ENCODE assay signal across 9 cellular contexts in the genomic region with DNA sequence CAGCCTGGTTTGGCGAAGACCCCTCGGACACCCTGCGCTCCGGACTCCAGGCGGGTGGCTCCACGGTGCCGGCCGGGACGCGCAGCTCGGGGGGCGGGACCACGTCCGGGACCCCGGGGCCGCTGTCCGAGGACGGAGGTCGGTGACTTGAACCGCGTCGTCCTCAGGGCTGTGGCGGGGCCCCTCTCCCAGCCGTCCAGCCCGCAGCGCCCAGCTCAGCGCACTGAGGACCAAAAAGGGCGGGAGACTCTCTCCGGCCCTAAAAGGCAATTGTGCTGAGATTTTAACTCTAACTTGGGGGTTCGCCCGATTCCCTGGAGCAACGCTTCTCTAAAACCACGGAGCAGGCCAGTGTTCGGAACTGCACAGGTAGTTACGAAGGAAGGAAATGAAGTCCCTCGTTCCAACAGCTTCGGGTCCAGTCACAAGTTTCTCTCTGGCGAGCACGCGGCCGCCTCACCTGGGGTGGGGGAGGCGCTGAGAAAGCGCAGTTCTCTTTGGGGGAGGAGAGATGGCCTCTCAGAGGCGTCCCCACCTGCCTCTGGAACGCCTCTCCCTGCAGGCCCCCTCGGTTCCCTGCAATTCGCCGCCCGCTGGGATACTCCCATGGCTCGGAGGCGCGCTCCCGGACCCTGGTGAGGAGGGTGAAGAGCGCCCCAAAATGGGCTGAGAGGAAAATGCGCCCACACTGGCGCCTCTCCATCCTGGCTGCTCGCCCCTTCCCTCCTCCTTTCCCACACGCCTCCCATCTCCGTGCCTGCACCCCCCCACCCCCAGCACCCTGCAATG.
A peak's percentile ranks its signal among the peaks of the same experiment; 100 is the strongest.
DNase-seq lines count a peak whose midpoint lies in the region; ATAC-seq, FAIRE-seq and TF ChIP-seq lines count a peak whose summit lies in the region.
"Had no signal": no experiment of that assay in that cellular context is flagged by ENCODE, and none has a peak within 500 bp of the region (broad histone marks: within the 10 kb centered on the region; RNA-seq: fewer than 3 reads in every experiment).

No MANE protein-coding gene starts in this region.

- H3K27ac Mint-ChIP-seq in T-cell = no peak overlapping the region

- no peak for FAIRE-seq in kidney (lab: Jason Lieb, UNC)

- H3K9me3 ChIP-seq in kidney (ENCODE audit: control insufficient read depth in 1 of 2, low read length in 2 of 2) = no peaks in the 10 kb centered on the region
- no peaks in the 10 kb centered on the region for H3K9me3 ChIP-seq in subcutaneous abdominal adipose tissue (ENCODE audit: control insufficient read depth in 5 of 5, low read length in 5 of 5)

- H3K27ac ChIP-seq in kidney (ENCODE audit: low read depth in 2 of 2, low read length in 2 of 2) (no peak overlapping the region), subcutaneous abdominal adipose tissue (ENCODE audit: low read depth, low read length) (no peak overlapping the region)

- H3K9ac ChIP-seq in kidney (ENCODE audit: low read length in 2 of 2) (no peak overlapping the region), subcutaneous abdominal adipose tissue (ENCODE audit: low read length in 5 of 5) (no peak overlapping the region)

- H3K4me3 ChIP-seq in kidney (ENCODE audit: low read length in 2 of 2) (no peak overlapping the region), subcutaneous abdominal adipose tissue (ENCODE audit: low read depth in 1 of 5, low read length in 5 of 5) (peak overlapping the region in 3 of 5 donors; percentile 50 to 60 (median 59))

- H3K4me1 Mint-ChIP-seq in T-cell = peaks cover 21 to 40% (median 34%) of the 10 kb centered on the region in 3 donors

- no peak for TF ChIP-seq CTCF in kidney (IDR thresholded peaks at IDR 0.05; ENCODE audit: borderline replicate concordance, extremely low read depth, insufficient read depth)

- CTCF ChIA-PET in T-cell (lab: Charles Lee) = no interaction called here

- DNase-seq in activated effector memory CD4-positive, alpha-beta T cell treated with anti-CD3 and anti-CD28 coated beads, Interleukin-2, amount 50 U/mL, for 16 hours = peak; percentile 58
- no peak for DNase-seq in activated effector memory CD4-positive, alpha-beta T cell treated with Interleukin-2 at 50 U/mL for 16 hours
- DNase-seq in T-cell = no peak
- peak; percentile 60 for DNase-seq in kidney
- DNase-seq in AML-193 (lab: John Stamatoyannopoulos, UW) = no peak
- DNase-seq: NCI-H1436 treated with DMSO at 0.1 percent for 48 hours had no signal

- ATAC-seq in T-cell (replicated peaks in 1 of 4) (no peak), HG03045 (IDR thresholded peaks at IDR 0.05; ENCODE audit: unreplicated experiment) (no peak), HG03139 (IDR thresholded peaks at IDR 0.05; ENCODE audit: unreplicated experiment) (no peak)

- no peaks in the 10 kb centered on the region for H3K36me3 Mint-ChIP-seq in T-cell

- H3K36me3 ChIP-seq in kidney (ENCODE audit: control insufficient read depth in 1 of 2, insufficient read depth in 2 of 2, low read length in 2 of 2) (no peaks in the 10 kb centered on the region), subcutaneous abdominal adipose tissue (ENCODE audit: control insufficient read depth in 5 of 5, insufficient read depth in 5 of 5, low read length in 5 of 5) (no peaks in the 10 kb centered on the region)

- H3K4me1 ChIP-seq in kidney (ENCODE audit: control insufficient read depth in 1 of 2, insufficient read depth in 1 of 2, low read depth in 1 of 2, low read length in 2 of 2) (peaks cover 0 to 4% of the 10 kb centered on the region in 2 donors), subcutaneous abdominal adipose tissue (ENCODE audit: control insufficient read depth in 5 of 5, insufficient read depth in 5 of 5, low read length in 5 of 5) (peaks cover 0 to 32% (median 31%) of the 10 kb centered on the region in 5 donors)

- H3K4me3 Mint-ChIP-seq in T-cell = peak overlapping the region in 2 of 3 donors; percentile 6 to 70

- H3K27me3 Mint-ChIP-seq in T-cell = peaks cover 35 to 55% of the 10 kb centered on the region in 2 donors

- no peaks in the 10 kb centered on the region for H3K9me3 Mint-ChIP-seq in T-cell

- H3K27me3 ChIP-seq in subcutaneous abdominal adipose tissue (ENCODE audit: control insufficient read depth in 5 of 5, insufficient read depth in 4 of 5, low read length in 5 of 5) = peaks cover 45 to 78% (median 58%) of the 10 kb centered on the region in 5 donors

- intact Hi-C loops in kidney (cut with DNase I) = no loop called here

- POLR2A ChIA-PET in T-cell (lab: Charles Lee) = no interaction called here

Comparison
In these comparisons a context has a peak if more than half of its experiments do, and no peak if none do; other contexts are left out.
1. DNase-seq: peak in activated effector memory CD4-positive, alpha-beta T cell treated with anti-CD3 and anti-CD28 coated beads, Interleukin-2, amount 50 U/mL, for 16 hours (single experiment) and kidney (single experiment); none in activated effector memory CD4-positive, alpha-beta T cell treated with Interleukin-2 at 50 U/mL for 16 hours (single experiment), T-cell (0 of 34) and AML-193 (0 of 2).
2. H3K4me3 ChIP-seq: peak in subcutaneous abdominal adipose tissue (3 of 5); none in kidney (0 of 2).